Comparison of ENCODE assay signal across 23 cellular contexts in genomic region chr6:169884158-169884557, GRCh38.
DNase-seq lines count a peak whose midpoint lies in the region; ATAC-seq and TF ChIP-seq lines count a peak whose summit lies in the region.
"Had no signal": no experiment of that assay in that cellular context is flagged by ENCODE, and none has a peak within 500 bp of the region (broad histone marks: within the 10 kb centered on the region; RNA-seq: fewer than 3 reads in every experiment).

No MANE protein-coding gene starts in this region.

- peaks cover 0 to 5% (median 0%) of the 10 kb centered on the region in 12 donors for H3K9me3 ChIP-seq in heart left ventricle
- H3K9me3 ChIP-seq: SJCRH30 had no signal

- WGBS in heart left ventricle, 4 donors, result 89 to 95% (median 91%) methylated on average over 6 of the region's 6 CpGs

- peaks cover 0 to 14% (median 0%) of the 10 kb centered on the region in 9 donors for H3K27me3 ChIP-seq in heart left ventricle
- H3K27me3 ChIP-seq: SJCRH30 had no signal

- no peak overlapping the region for H3K4me3 Mint-ChIP-seq in chondrocyte (ENCODE audit: unreplicated experiment)
- no peak overlapping the region for H3K4me3 Mint-ChIP-seq in type B pancreatic cell
- H3K4me3 Mint-ChIP-seq: CD4-positive, CD25-positive, alpha-beta regulatory T cell had no signal

- H3K9me3 Mint-ChIP-seq in chondrocyte (ENCODE audit: low read depth), result peaks cover 7% of the 10 kb centered on the region
- no peaks in the 10 kb centered on the region for H3K9me3 Mint-ChIP-seq in type B pancreatic cell

- no peak for TF ChIP-seq POLR2A in heart left ventricle (IDR thresholded peaks at IDR 0.05)

- TF ChIP-seq CTCF in heart left ventricle (IDR thresholded peaks at IDR 0.05) (no peak), chondrocyte (IDR thresholded peaks at IDR 0.05) (no peak), type B pancreatic cell (conservative IDR thresholded peaks at IDR 0.05) (no peak)

- ATAC-seq in heart left ventricle, result no peak
- ATAC-seq: HCT116, Right ventricle myocardium inferior had no signal

- DNase-seq in cardiac septum (ENCODE audit: low spot score) (peak; percentile 6), heart left ventricle (no peak), chondrocyte (ENCODE audit: low spot score) (peak; percentile 54), mesenteric fat pad (ENCODE audit: low spot score) (peak; percentile 65), type B pancreatic cell (ENCODE audit: extremely low spot score, unreplicated experiment) (peak; percentile 16), NCI-H2029 treated with DMSO at 0.1 percent for 48 hours (lab: John Stamatoyannopoulos, UW) (no peak), KG1 (lab: John Stamatoyannopoulos, UW) (no peak), G401 (ENCODE audit: low spot score) (no peak)
- DNase-seq: CD4-positive, CD25-positive, alpha-beta regulatory T cell; DMS153; DND-41; Karpas-422; NCI-H1092 treated with DMSO at 0.1 percent for 48 hours; NCI-H1436 treated with DMSO at 0.1 percent for 48 hours; NCI-H187 treated with DMSO at 0.1 percent for 48 hours; NCI-H2107; NCI-H446 treated with DMSO at 0.1 percent for 48 hours; NCI-H526; NCI-H82; PC-9; SJCRH30 had no signal

- H3K36me3 ChIP-seq in heart left ventricle, result no peaks in the 10 kb centered on the region
- H3K36me3 ChIP-seq: SJCRH30 had no signal

- in situ Hi-C loops in G401 (cut with HindIII; ENCODE audit: low sequenced_read_pairs), result no loop called here

- H3K4me1 Mint-ChIP-seq in chondrocyte (ENCODE audit: low read depth) (no peaks in the 10 kb centered on the region), type B pancreatic cell (ENCODE audit: unreplicated experiment) (no peaks in the 10 kb centered on the region)
- H3K4me1 Mint-ChIP-seq: CD4-positive, CD25-positive, alpha-beta regulatory T cell had no signal

- H3K27me3 Mint-ChIP-seq in chondrocyte (ENCODE audit: low read depth), result peaks cover 66% of the 10 kb centered on the region
- peaks cover 30% of the 10 kb centered on the region for H3K27me3 Mint-ChIP-seq in type B pancreatic cell
- H3K27me3 Mint-ChIP-seq: CD4-positive, CD25-positive, alpha-beta regulatory T cell had no signal

- H3K27ac Mint-ChIP-seq in chondrocyte (ENCODE audit: unreplicated experiment) (no peak overlapping the region), type B pancreatic cell (no peak overlapping the region)
- H3K27ac Mint-ChIP-seq: CD4-positive, CD25-positive, alpha-beta regulatory T cell had no signal

- no peaks in the 10 kb centered on the region for H3K4me1 ChIP-seq in heart left ventricle
- H3K4me1 ChIP-seq: SJCRH30 had no signal

- H3K36me3 Mint-ChIP-seq in chondrocyte (ENCODE audit: low read depth) (no peaks in the 10 kb centered on the region), type B pancreatic cell (no peaks in the 10 kb centered on the region)

- intact Hi-C loops in cardiac septum (cut with DNase I) (no loop called here), heart left ventricle (cut with DNase I) (no loop called here)

- no peak overlapping the region for H3K4me3 ChIP-seq in heart left ventricle
- H3K4me3 ChIP-seq: PC-9, SJCRH30 had no signal

- H3K27ac ChIP-seq in heart left ventricle, result no peak overlapping the region
- H3K27ac ChIP-seq: PC-9, SJCRH30 had no signal

Comparison
In these comparisons a context has a peak if more than half of its experiments do, and no peak if none do; other contexts are left out.
1. DNase-seq: peak in cardiac septum (single experiment), chondrocyte (single experiment), mesenteric fat pad (single experiment) and type B pancreatic cell (single experiment); none in heart left ventricle (0 of 5), NCI-H2029 treated with DMSO at 0.1 percent for 48 hours (single experiment), KG1 (single experiment) and G401 (single experiment).